8 cellular contexts compared by ENCODE assay signal in the genomic region with DNA sequence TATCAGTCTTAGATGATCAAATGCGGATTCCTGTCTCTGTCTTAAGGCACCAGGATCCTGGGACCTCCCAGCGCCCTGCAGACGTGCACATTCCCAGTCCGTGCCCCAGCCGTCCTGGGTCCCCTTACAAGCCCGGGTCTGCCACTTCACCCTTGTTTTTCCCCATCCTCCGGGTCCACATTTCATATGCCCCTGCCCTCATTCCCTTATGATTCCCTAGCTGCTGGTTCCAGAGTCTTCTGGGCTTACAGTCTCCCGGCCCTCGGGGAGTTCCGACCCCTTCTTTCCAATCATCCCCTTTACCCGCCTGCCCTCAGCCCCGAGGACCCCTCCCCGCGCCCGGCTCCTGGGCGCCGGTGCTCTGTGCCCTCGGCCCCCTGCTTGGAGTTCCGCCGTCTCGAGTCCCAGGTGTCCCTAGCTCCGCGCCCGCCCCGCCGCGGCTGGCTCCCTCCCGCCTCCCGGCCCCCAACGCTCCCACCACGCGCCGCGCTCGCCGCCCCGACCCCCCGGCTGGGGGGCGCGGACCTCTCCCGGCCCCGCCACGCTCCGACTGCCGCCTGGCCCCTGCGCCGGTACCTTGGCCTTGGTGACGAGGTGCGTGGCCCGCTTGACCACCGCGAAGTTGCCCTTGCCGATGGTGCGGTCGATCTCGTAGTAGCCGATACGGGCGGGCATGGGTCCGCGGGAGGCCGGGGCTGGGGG. TPM values are rescaled to one million over a fixed set of nuclear protein-coding genes. Genes with fewer than 3 reads are reported as not detected.
A peak's percentile ranks its signal among the peaks of the same experiment; 100 is the strongest.
DNase-seq lines count a peak whose midpoint lies in the region; ATAC-seq and TF ChIP-seq lines count a peak whose summit lies in the region.

No MANE protein-coding gene starts in this region.

- DNase-seq in activated CD4-positive, alpha-beta T cell treated with anti-CD3 and anti-CD28 coated beads, Interleukin-2, amount 10 ng/mL, durations not matched to agents 24 days and 14 days, result peak; percentile 82
- peak in 1 of 3 donors; percentile 22 for DNase-seq in effector memory CD4-positive, alpha-beta T cell
- DNase-seq in mesothelial cell of epicardium (ENCODE audit: low spot score in 2 of 2, unreplicated experiment in 2 of 2), result peak; percentile 38 to 64
- peak in 38 of 49 donors; percentile 6 to 86 (median 60) for DNase-seq in substantia nigra (lab: John Stamatoyannopoulos, UW)
- no peak for DNase-seq in NCI-H510A treated with DMSO at 0.1 percent for 48 hours (lab: John Stamatoyannopoulos, UW)

- H3K27ac ChIP-seq in DOHH2 (ENCODE audit: low read depth, low read length), result peak overlapping the region; percentile 19; the same call in 1 of the 2 replicates
- H3K27ac ChIP-seq in HUES6 (ENCODE audit: low read depth, low read length), result peak overlapping the region; percentile 42; the same call in 1 of the 2 replicates
- H3K27ac ChIP-seq in effector memory CD4-positive, alpha-beta T cell (ENCODE audit: insufficient read depth, low read length, poor library complexity, severe bottlenecking), result peak overlapping the region; percentile 87
- peak overlapping the region; percentile 95 for H3K27ac ChIP-seq in substantia nigra (ENCODE audit: low read depth, low read length, poor library complexity, severe bottlenecking)

- H3K27ac Mint-ChIP-seq in activated CD4-positive, alpha-beta T cell treated with anti-CD3 and anti-CD28 coated beads, Interleukin-2, amount 10 ng/mL, durations not matched to agents 24 days and 14 days, result peak overlapping the region; percentile 98
- H3K27ac Mint-ChIP-seq in mesothelial cell of epicardium, result peak overlapping the region; percentile 91

- no peaks in the 10 kb centered on the region for H3K9me2 ChIP-seq in DOHH2 (replicated peaks; ENCODE audit: control insufficient read depth, low read length)

- H3K9me3 ChIP-seq in DOHH2 (ENCODE audit: control insufficient read depth, insufficient read depth, low read length), result no peaks in the 10 kb centered on the region
- no peaks in the 10 kb centered on the region for H3K9me3 ChIP-seq in HUES6 (ENCODE audit: control insufficient read depth, insufficient read depth, low read depth, low read length)
- H3K9me3 ChIP-seq in effector memory CD4-positive, alpha-beta T cell (ENCODE audit: control insufficient read depth, low read length), result no peaks in the 10 kb centered on the region

- peaks cover 6% of the 10 kb centered on the region for H3K36me3 Mint-ChIP-seq in activated CD4-positive, alpha-beta T cell treated with anti-CD3 and anti-CD28 coated beads, Interleukin-2, amount 10 ng/mL, durations not matched to agents 24 days and 14 days (ENCODE audit: low read depth)
- no peaks in the 10 kb centered on the region for H3K36me3 Mint-ChIP-seq in mesothelial cell of epicardium

- no peaks in the 10 kb centered on the region; the same call in 1 of the 2 replicates for H3K36me3 ChIP-seq in DOHH2 (ENCODE audit: control insufficient read depth, low read length)
- H3K36me3 ChIP-seq in HUES6 (ENCODE audit: control insufficient read depth, insufficient read depth, low read length), result no peaks in the 10 kb centered on the region
- no peaks in the 10 kb centered on the region for H3K36me3 ChIP-seq in effector memory CD4-positive, alpha-beta T cell (ENCODE audit: control insufficient read depth, insufficient read depth, low read length)

- intact Hi-C loops in activated CD4-positive, alpha-beta T cell treated with anti-CD3 and anti-CD28 coated beads, Interleukin-2, amount 10 ng/mL, durations not matched to agents 24 days and 14 days (cut with micrococcal nuclease), result loop anchor here (1.0 to 5.0 kb wide), 5 partner anchors 19 to 325 kb away; a partner anchor contains a TSS

- TF ChIP-seq CTCF in DOHH2 (IDR thresholded peaks at IDR 0.05; ENCODE audit: low read depth, low read length, poor library complexity, severe bottlenecking) (no peak), mesothelial cell of epicardium (IDR thresholded peaks at IDR 0.05; ENCODE audit: unreplicated experiment) (no peak)

- peaks cover 13% of the 10 kb centered on the region; the same call in 1 of the 2 replicates for H4K20me1 ChIP-seq in DOHH2 (ENCODE audit: control insufficient read depth, insufficient read depth, low read depth, low read length)

- H3K4me1 ChIP-seq in DOHH2 (ENCODE audit: control insufficient read depth, low read length) (peaks cover 41% of the 10 kb centered on the region), HUES6 (ENCODE audit: control insufficient read depth, insufficient read depth, low read length) (peaks cover 40% of the 10 kb centered on the region)
- peaks cover 35% of the 10 kb centered on the region for H3K4me1 ChIP-seq in effector memory CD4-positive, alpha-beta T cell (ENCODE audit: control insufficient read depth, insufficient read depth, low read length, poor library complexity, severe bottlenecking)

- peak overlapping the region; percentile 98 for H3K4me3 Mint-ChIP-seq in activated CD4-positive, alpha-beta T cell treated with anti-CD3 and anti-CD28 coated beads, Interleukin-2, amount 10 ng/mL, durations not matched to agents 24 days and 14 days
- H3K4me3 Mint-ChIP-seq in mesothelial cell of epicardium, result peak overlapping the region; percentile 88

- H3K79me2 ChIP-seq in DOHH2 (ENCODE audit: control insufficient read depth, low read length), result peaks cover 56% of the 10 kb centered on the region

- H3K4me3 ChIP-seq in DOHH2 (ENCODE audit: low read length), result peak overlapping the region; percentile 77
- H3K4me3 ChIP-seq in HUES6 (ENCODE audit: low read depth, low read length), result peak overlapping the region; percentile 83
- peak overlapping the region; percentile 65 for H3K4me3 ChIP-seq in effector memory CD4-positive, alpha-beta T cell (ENCODE audit: insufficient read depth, low read depth, low read length, poor library complexity, severe bottlenecking)

- H3K9ac ChIP-seq in HUES6 (ENCODE audit: low read length), result peak overlapping the region; percentile 88

- H3K4me1 Mint-ChIP-seq in activated CD4-positive, alpha-beta T cell treated with anti-CD3 and anti-CD28 coated beads, Interleukin-2, amount 10 ng/mL, durations not matched to agents 24 days and 14 days, result peaks cover 48% of the 10 kb centered on the region
- peaks cover 50% of the 10 kb centered on the region for H3K4me1 Mint-ChIP-seq in mesothelial cell of epicardium

- H3K27me3 Mint-ChIP-seq in activated CD4-positive, alpha-beta T cell treated with anti-CD3 and anti-CD28 coated beads, Interleukin-2, amount 10 ng/mL, durations not matched to agents 24 days and 14 days, result peaks cover 2% of the 10 kb centered on the region
- H3K27me3 Mint-ChIP-seq in mesothelial cell of epicardium (ENCODE audit: low read depth), result no peaks in the 10 kb centered on the region

- H3K27me3 ChIP-seq in DOHH2 (ENCODE audit: control insufficient read depth, low read length), result no peaks in the 10 kb centered on the region
- H3K27me3 ChIP-seq in HUES6 (ENCODE audit: control insufficient read depth, insufficient read depth, low read length), result no peaks in the 10 kb centered on the region
- no peaks in the 10 kb centered on the region for H3K27me3 ChIP-seq in effector memory CD4-positive, alpha-beta T cell (replicated peaks; ENCODE audit: control insufficient read depth, insufficient read depth, low read length, poor library complexity, severe bottlenecking)

- ATAC-seq in GM21447 (IDR thresholded peaks at IDR 0.05; ENCODE audit: unreplicated experiment), result peak; percentile 23

- peak overlapping the region; percentile 76 for H3K4me2 ChIP-seq in DOHH2 (ENCODE audit: low read length)

- no peaks in the 10 kb centered on the region for H3K9me3 Mint-ChIP-seq in activated CD4-positive, alpha-beta T cell treated with anti-CD3 and anti-CD28 coated beads, Interleukin-2, amount 10 ng/mL, durations not matched to agents 24 days and 14 days
- no peaks in the 10 kb centered on the region for H3K9me3 Mint-ChIP-seq in mesothelial cell of epicardium

- 0 out of 2 replicates have a peak, but pooled peaks cover 2% of the 10 kb centered on the region for H3F3A ChIP-seq in DOHH2 (ENCODE audit: control insufficient read depth, insufficient read depth)

RNA-seq across cellular contexts. Expression of a gene that starts 0.5 kb away (rescaled TPM):
- 38.4 and 38.7 TPM in 2 replicates for total RNA-seq in activated CD4-positive, alpha-beta T cell treated with anti-CD3 and anti-CD28 coated beads, Interleukin-2, amount 10 ng/mL, durations not matched to agents 24 days and 14 days
- 28.1 to 38.1 TPM (median 35.6 TPM) in 3 replicates for total RNA-seq in mesothelial cell of epicardium

RNA-seq across cellular contexts. Expression of a gene that starts 46.4 kb away (rescaled TPM):
- 79.8 and 81.0 TPM in 2 replicates for total RNA-seq in activated CD4-positive, alpha-beta T cell treated with anti-CD3 and anti-CD28 coated beads, Interleukin-2, amount 10 ng/mL, durations not matched to agents 24 days and 14 days
- 95.0 to 98.6 TPM (median 97.3 TPM) in 3 replicates for total RNA-seq in mesothelial cell of epicardium

Comparison
In these comparisons a context has a peak if more than half of its experiments do, and no peak if none do; other contexts are left out.
1. H3K27ac ChIP-seq: peak in every context shown above with its lines; median percentile 95 in substantia nigra; 87 in effector memory CD4-positive, alpha-beta T cell; 42 in HUES6; 19 in DOHH2.